24 cellular contexts compared by ENCODE assay signal in genomic region chr16:55489119-55489955, GRCh38. TPM values are rescaled to one million over a fixed set of nuclear protein-coding genes. Genes with fewer than 3 reads are reported as not detected.
"Had no signal": no experiment of that assay in that cellular context is flagged by ENCODE, and none has a peak within 500 bp of the region (broad histone marks: within the 10 kb centered on the region; RNA-seq: fewer than 3 reads in every experiment).

No MANE protein-coding gene starts in this region.

- H3K9me3 Mint-ChIP-seq: activated CD4-positive, alpha-beta T cell treated with anti-CD3 and anti-CD28 coated beads, Interleukin-2, amount 10 ng/mL, durations not matched to agents 7 days and 5 days; activated T-helper 1 cell treated with anti-CD3 and anti-CD28 coated beads, Interleukin-12 subunit alpha, Interleukin-12 subunit beta, Interleukin-2, Interleukin-4 antibody, amounts not matched to agents 30 ng/mL and 10 ng/mL and 1 ng/mL, durations not matched to agents 14 hours and 24 hours and 36 hours; memory B cell; T-helper 2 cell treated with Interferon-gamma antibody and Interleukin-4, amounts not matched to agents 5 μg/mL and 100 μg/mL, for 36 hours had no signal

- H3K9me3 ChIP-seq: mucosa of descending colon, SK-N-SH, tibial artery had no signal

- H3K36me3 ChIP-seq: WERI-Rb-1 had no signal

- H3K4me1 ChIP-seq: tibial artery had no signal

- H3K4me3 ChIP-seq: mucosa of descending colon, tibial artery had no signal

- H3K4me3 Mint-ChIP-seq: activated CD4-positive, alpha-beta T cell treated with anti-CD3 and anti-CD28 coated beads, Interleukin-2, amount 10 ng/mL, durations not matched to agents 7 days and 5 days; activated CD8-positive, alpha-beta T cell treated with anti-CD3 and anti-CD28 coated beads, Interleukin-2, amount 10 ng/mL, durations not matched to agents 7 days and 5 days; activated T-helper 1 cell treated with anti-CD3 and anti-CD28 coated beads, Interleukin-12 subunit alpha, Interleukin-12 subunit beta, Interleukin-2, Interleukin-4 antibody, amounts not matched to agents 30 ng/mL and 10 ng/mL and 1 ng/mL, durations not matched to agents 14 hours and 24 hours and 36 hours; memory B cell; T-helper 2 cell treated with Interferon-gamma antibody and Interleukin-4, amounts not matched to agents 5 μg/mL and 100 μg/mL, for 36 hours had no signal

- H3K36me3 Mint-ChIP-seq: memory B cell, naive B cell had no signal

- H3K27ac ChIP-seq: tibial artery, WERI-Rb-1 had no signal

- ATAC-seq: activated CD8-positive, alpha-beta T cell treated with anti-CD3 and anti-CD28 coated beads, Interleukin-2, amount 10 ng/mL, durations not matched to agents 7 days and 5 days; left cardiac atrium; mucosa of descending colon; stimulated activated naive CD8-positive, alpha-beta T cell treated with anti-CD3 and anti-CD28 coated beads, Interleukin-15, Interleukin-2, amounts not matched to agents 100 U/mL and 50 U/mL, for 24 hours had no signal

- DNase-seq: activated CD4-positive, alpha-beta T cell treated with anti-CD3 and anti-CD28 coated beads, Interleukin-2, amount 10 ng/mL, durations not matched to agents 7 days and 5 days; activated CD4-positive, CD25-positive, alpha-beta regulatory T cell treated with anti-CD3 and anti-CD28 coated beads, Interleukin-2, amount 50 U/mL, for 72 hours; activated CD8-positive, alpha-beta T cell treated with anti-CD3 and anti-CD28 coated beads, Interleukin-2, amount 10 ng/mL, durations not matched to agents 7 days and 5 days; activated gamma-delta T cell; activated naive CD4-positive, alpha-beta T cell treated with anti-CD3 and anti-CD28 coated beads, Interleukin-2, amount 50 U/mL, for 16 hours; foreskin melanocyte; head of caudate nucleus; left cardiac atrium; mucosa of descending colon; naive B cell; occipital lobe; SK-N-SH; stimulated activated CD4-positive, alpha-beta T cell treated with anti-CD3 and anti-CD28 coated beads, Interleukin-4, amount 100 ng/mL, for 24 hours; stimulated activated naive CD8-positive, alpha-beta T cell treated with anti-CD3 and anti-CD28 coated beads, Interleukin-15, Interleukin-2, amounts not matched to agents 100 U/mL and 50 U/mL, for 24 hours; substantia nigra; WERI-Rb-1 had no signal

- H3K27me3 ChIP-seq: tibial artery had no signal

- H3K27me3 Mint-ChIP-seq: activated CD4-positive, alpha-beta T cell treated with anti-CD3 and anti-CD28 coated beads, Interleukin-2, amount 10 ng/mL, durations not matched to agents 7 days and 5 days had no signal

- H3K27ac Mint-ChIP-seq: activated CD4-positive, alpha-beta T cell treated with anti-CD3 and anti-CD28 coated beads, Interleukin-2, amount 10 ng/mL, durations not matched to agents 7 days and 5 days; activated CD8-positive, alpha-beta T cell treated with anti-CD3 and anti-CD28 coated beads, Interleukin-2, amount 10 ng/mL, durations not matched to agents 7 days and 5 days; activated T-helper 1 cell treated with anti-CD3 and anti-CD28 coated beads, Interleukin-12 subunit alpha, Interleukin-12 subunit beta, Interleukin-2, Interleukin-4 antibody, amounts not matched to agents 30 ng/mL and 10 ng/mL and 1 ng/mL, durations not matched to agents 14 hours and 24 hours and 36 hours; memory B cell; naive B cell; T-helper 2 cell treated with Interferon-gamma antibody and Interleukin-4, amounts not matched to agents 5 μg/mL and 100 μg/mL, for 36 hours had no signal

- H3K4me1 Mint-ChIP-seq: activated CD4-positive, alpha-beta T cell treated with anti-CD3 and anti-CD28 coated beads, Interleukin-2, amount 10 ng/mL, durations not matched to agents 7 days and 5 days; memory B cell; naive B cell had no signal

- FAIRE-seq: bronchial epithelial cell, endometrium, islet of Langerhans, TTC549 had no signal

RNA-seq across cellular contexts. Expression of gene MMP2, which starts 10.3 kb away (rescaled TPM):
- total RNA-seq: activated CD4-positive, alpha-beta T cell treated with anti-CD3 and anti-CD28 coated beads, Interleukin-2, amount 10 ng/mL, durations not matched to agents 7 days and 5 days; activated CD8-positive, alpha-beta T cell treated with anti-CD3 and anti-CD28 coated beads, Interleukin-2, amount 10 ng/mL, durations not matched to agents 7 days and 5 days; activated T-helper 1 cell treated with anti-CD3 and anti-CD28 coated beads, Interleukin-12 subunit alpha, Interleukin-12 subunit beta, Interleukin-2, Interleukin-4 antibody, amounts not matched to agents 30 ng/mL and 10 ng/mL and 1 ng/mL, durations not matched to agents 14 hours and 24 hours and 36 hours had no signal
